Comparison of ENCODE assay signal across 1 cellular context in genomic region chr17:75904749-75905521, GRCh38.
A peak's percentile ranks its signal among the peaks of the same experiment; 100 is the strongest.
TF ChIP-seq lines count a peak whose summit lies in the region.

Gene MRPL38, minus strand, starts transcription at chr17:75904884. Its CDS starts 9 bp downstream, at chr17:75904875.

TF ChIP-seq in HepG2, 621 proteins besides CTCF, POLR2A, EP300 and RAD21 (continued from another document and continues in another):
- no peak for TF ChIP-seq ZNF432 (CRISPR knock-in tag; IDR thresholded peaks at IDR 0.05; ENCODE audit: borderline replicate concordance)
- peak; percentile 77 for TF ChIP-seq RERE (CRISPR knock-in tag; IDR thresholded peaks at IDR 0.05; ENCODE audit: low read depth)
- TF ChIP-seq, protein P1, sequence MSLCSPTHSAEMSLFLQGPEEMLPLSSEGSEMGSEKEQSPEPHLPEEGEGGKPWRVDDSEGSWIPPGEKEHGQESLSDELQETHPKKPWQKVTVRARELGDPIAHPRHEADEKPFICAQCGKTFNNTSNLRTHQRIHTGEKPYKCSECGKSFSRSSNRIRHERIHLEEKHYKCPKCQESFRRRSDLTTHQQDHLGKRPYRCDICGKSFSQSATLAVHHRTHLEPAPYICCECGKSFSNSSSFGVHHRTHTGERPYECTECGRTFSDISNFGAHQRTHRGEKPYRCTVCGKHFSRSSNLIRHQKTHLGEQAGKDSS (CRISPR knock-in tag; IDR thresholded peaks at IDR 0.05; ENCODE audit: borderline replicate concordance, low read depth): peak; percentile 91; the same call in 1 of the 2 replicates
- TF ChIP-seq ZNF746 (CRISPR knock-in tag; IDR thresholded peaks at IDR 0.05): no peak; the same call in 1 of the 2 replicates
- TF ChIP-seq, protein P2, sequence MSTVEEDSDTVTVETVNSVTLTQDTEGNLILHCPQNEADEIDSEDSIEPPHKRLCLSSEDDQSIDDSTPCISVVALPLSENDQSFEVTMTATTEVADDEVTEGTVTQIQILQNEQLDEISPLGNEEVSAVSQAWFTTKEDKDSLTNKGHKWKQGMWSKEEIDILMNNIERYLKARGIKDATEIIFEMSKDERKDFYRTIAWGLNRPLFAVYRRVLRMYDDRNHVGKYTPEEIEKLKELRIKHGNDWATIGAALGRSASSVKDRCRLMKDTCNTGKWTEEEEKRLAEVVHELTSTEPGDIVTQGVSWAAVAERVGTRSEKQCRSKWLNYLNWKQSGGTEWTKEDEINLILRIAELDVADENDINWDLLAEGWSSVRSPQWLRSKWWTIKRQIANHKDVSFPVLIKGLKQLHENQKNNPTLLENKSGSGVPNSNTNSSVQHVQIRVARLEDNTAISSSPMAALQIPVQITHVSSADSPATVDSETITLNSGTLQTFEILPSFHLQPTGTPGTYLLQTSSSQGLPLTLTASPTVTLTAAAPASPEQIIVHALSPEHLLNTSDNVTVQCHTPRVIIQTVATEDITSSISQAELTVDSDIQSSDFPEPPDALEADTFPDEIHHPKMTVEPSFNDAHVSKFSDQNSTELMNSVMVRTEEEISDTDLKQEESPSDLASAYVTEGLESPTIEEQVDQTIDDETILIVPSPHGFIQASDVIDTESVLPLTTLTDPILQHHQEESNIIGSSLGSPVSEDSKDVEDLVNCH (CRISPR knock-in tag; IDR thresholded peaks at IDR 0.05): no peak
- TF ChIP-seq LBX2 (CRISPR knock-in tag; IDR thresholded peaks at IDR 0.05; ENCODE audit: borderline replicate concordance): no peak
- TF ChIP-seq MED1 (CRISPR knock-in tag; IDR thresholded peaks at IDR 0.05): peak; percentile 94
- TF ChIP-seq FOXC1 (CRISPR knock-in tag; IDR thresholded peaks at IDR 0.05; ENCODE audit: borderline replicate concordance): peak; percentile 94; the same call in 1 of the 2 replicates
- TF ChIP-seq MAFG (CRISPR knock-in tag; IDR thresholded peaks at IDR 0.05): no peak
- TF ChIP-seq ZNF225 (CRISPR knock-in tag; IDR thresholded peaks at IDR 0.05): peak; percentile 94
- TF ChIP-seq IKZF5 (CRISPR knock-in tag; IDR thresholded peaks at IDR 0.05): peak; percentile 98
- no peak for TF ChIP-seq HMGA1 (CRISPR knock-in tag; conservative IDR thresholded peaks at IDR 0.05)
- no peak for TF ChIP-seq SCMH1 (CRISPR knock-in tag; IDR thresholded peaks at IDR 0.05; ENCODE audit: borderline replicate concordance)
- TF ChIP-seq MTF1 (CRISPR knock-in tag; IDR thresholded peaks at IDR 0.05): no peak; the same call in 1 of the 2 replicates
- TF ChIP-seq UBTF (CRISPR knock-in tag; IDR thresholded peaks at IDR 0.05): peak; percentile 97
- no peak for TF ChIP-seq ZBTB46 (CRISPR knock-in tag; IDR thresholded peaks at IDR 0.05; ENCODE audit: borderline replicate concordance)
- TF ChIP-seq ZNF12 (CRISPR knock-in tag; IDR thresholded peaks at IDR 0.05): no peak
- TF ChIP-seq ZNF891 (CRISPR knock-in tag; IDR thresholded peaks at IDR 0.05): peak; percentile 93
- TF ChIP-seq ARID3A (IDR thresholded peaks at IDR 0.05; ENCODE audit: low read depth, low read length): peak; percentile 49; the same call in 1 of the 2 replicates
- TF ChIP-seq ZNF383 (CRISPR knock-in tag; IDR thresholded peaks at IDR 0.05; ENCODE audit: borderline replicate concordance): no peak
- peak; percentile 82; the same call in 1 of the 2 replicates for TF ChIP-seq EEA1 (CRISPR knock-in tag; IDR thresholded peaks at IDR 0.05; ENCODE audit: borderline replicate concordance)
- TF ChIP-seq XBP1 (CRISPR knock-in tag; IDR thresholded peaks at IDR 0.05): no peak
- TF ChIP-seq ISL2 (CRISPR knock-in tag; IDR thresholded peaks at IDR 0.05): peak; percentile 96
- no peak for TF ChIP-seq JDP2 (CRISPR knock-in tag; IDR thresholded peaks at IDR 0.05; ENCODE audit: borderline replicate concordance)
- peak; percentile 94; the same call in 1 of the 2 replicates for TF ChIP-seq ZNF235 (CRISPR knock-in tag; IDR thresholded peaks at IDR 0.05; ENCODE audit: borderline replicate concordance)
- peak; percentile 94 for TF ChIP-seq ZNF331 (CRISPR knock-in tag; IDR thresholded peaks at IDR 0.05)
- TF ChIP-seq, protein P3, sequence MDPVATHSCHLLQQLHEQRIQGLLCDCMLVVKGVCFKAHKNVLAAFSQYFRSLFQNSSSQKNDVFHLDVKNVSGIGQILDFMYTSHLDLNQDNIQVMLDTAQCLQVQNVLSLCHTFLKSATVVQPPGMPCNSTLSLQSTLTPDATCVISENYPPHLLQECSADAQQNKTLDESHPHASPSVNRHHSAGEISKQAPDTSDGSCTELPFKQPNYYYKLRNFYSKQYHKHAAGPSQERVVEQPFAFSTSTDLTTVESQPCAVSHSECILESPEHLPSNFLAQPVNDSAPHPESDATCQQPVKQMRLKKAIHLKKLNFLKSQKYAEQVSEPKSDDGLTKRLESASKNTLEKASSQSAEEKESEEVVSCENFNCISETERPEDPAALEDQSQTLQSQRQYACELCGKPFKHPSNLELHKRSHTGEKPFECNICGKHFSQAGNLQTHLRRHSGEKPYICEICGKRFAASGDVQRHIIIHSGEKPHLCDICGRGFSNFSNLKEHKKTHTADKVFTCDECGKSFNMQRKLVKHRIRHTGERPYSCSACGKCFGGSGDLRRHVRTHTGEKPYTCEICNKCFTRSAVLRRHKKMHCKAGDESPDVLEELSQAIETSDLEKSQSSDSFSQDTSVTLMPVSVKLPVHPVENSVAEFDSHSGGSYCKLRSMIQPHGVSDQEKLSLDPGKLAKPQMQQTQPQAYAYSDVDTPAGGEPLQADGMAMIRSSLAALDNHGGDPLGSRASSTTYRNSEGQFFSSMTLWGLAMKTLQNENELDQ (CRISPR knock-in tag; IDR thresholded peaks at IDR 0.05; ENCODE audit: borderline replicate concordance): 0 out of 2 replicates have a peak, but pooled peaks have one; percentile 20
- TF ChIP-seq HDAC6 (IDR thresholded peaks at IDR 0.05; ENCODE audit: low read depth, low read length): no peak
- no peak for TF ChIP-seq REXO4 (CRISPR knock-in tag; IDR thresholded peaks at IDR 0.05; ENCODE audit: borderline replicate concordance)
- 0 out of 2 replicates have a peak, but pooled peaks have one; percentile 25 for TF ChIP-seq CAMTA2 (CRISPR knock-in tag; IDR thresholded peaks at IDR 0.05; ENCODE audit: borderline replicate concordance)
- TF ChIP-seq TFDP1 (CRISPR knock-in tag; IDR thresholded peaks at IDR 0.05; ENCODE audit: borderline replicate concordance): peak; percentile 92; the same call in 1 of the 2 replicates
- TF ChIP-seq ZNF232 (CRISPR knock-in tag; IDR thresholded peaks at IDR 0.05; ENCODE audit: borderline replicate concordance): peak; percentile 66; the same call in 1 of the 2 replicates
- peak; percentile 53; the same call in 1 of the 2 replicates for TF ChIP-seq NR2C2 (CRISPR knock-in tag; IDR thresholded peaks at IDR 0.05; ENCODE audit: borderline replicate concordance)
- peak; percentile 82 for TF ChIP-seq ZBTB26 (CRISPR knock-in tag; IDR thresholded peaks at IDR 0.05; ENCODE audit: borderline replicate concordance)
